ENCODE assay signal across 8 cellular contexts in genomic region chr11:15208570-15209222, GRCh38.
DNase-seq lines count a peak whose midpoint lies in the region; ATAC-seq, FAIRE-seq and TF ChIP-seq lines count a peak whose summit lies in the region.

No MANE protein-coding gene starts in this region.

- CTCF ChIA-PET in A549 (lab: Yijun Ruan, JAX), result interaction anchor here (0.7 to 4.0 kb wide), 6 partner anchors 14 to 419 kb away, joined by 3 to 36 read pairs (median 3); no protein-coding TSS in a partner anchor

- H3K4me3 ChIP-seq in A549 (no peak overlapping the region), brain microvascular endothelial cell (ENCODE audit: low read depth, low read length) (no peak overlapping the region)

- 7% methylated on average over 5 of the region's 9 CpGs for WGBS in A549 (ENCODE audit: missing lambda C conversion rate)

- in situ Hi-C loops in brain microvascular endothelial cell (cut with HindIII; ENCODE audit: low pct_ligation_motif_present, low sequenced_read_pairs), result no loop called here

- no peaks in the 10 kb centered on the region for H3K27me3 ChIP-seq in brain microvascular endothelial cell (replicated peaks)

- H3K27ac ChIP-seq in A549 (no peak overlapping the region), VCaP (no peak overlapping the region), brain microvascular endothelial cell (no peak overlapping the region)

- ATAC-seq in A549 (peak; percentile 92 to 100), GM18499 (IDR thresholded peaks at IDR 0.05; ENCODE audit: insufficient read depth, unreplicated experiment) (peak; percentile 78), HG02852 (IDR thresholded peaks at IDR 0.05; ENCODE audit: unreplicated experiment) (peak; percentile 98)

- peak; percentile 92 to 96 for TF ChIP-seq RAD21 in A549 (conservative IDR thresholded peaks at IDR 0.05 in 1 of 2, IDR thresholded peaks at IDR 0.05 in 1 of 2)

- no peaks in the 10 kb centered on the region for H3K4me1 ChIP-seq in A549

- POLR2A ChIA-PET in A549 (lab: Yijun Ruan, JAX), result no interaction called here

- H3K4me2 ChIP-seq in A549, result no peak overlapping the region

- no peak for TF ChIP-seq POLR2A in A549 (IDR thresholded peaks at IDR 0.05; ENCODE audit: low read length)

- no peak for FAIRE-seq in A549 (lab: Jason Lieb, UNC)

- H3K9me3 ChIP-seq in A549, result no peaks in the 10 kb centered on the region

- peak; percentile 56 to 80 for DNase-seq in A549 (ENCODE audit: low read depth in 1 of 2, low spot score in 1 of 2)
- peak; percentile 4 for DNase-seq in NCI-H146 treated with DMSO at 0.1 percent for 48 hours (lab: John Stamatoyannopoulos, UW; ENCODE audit: unreplicated experiment)
- peak; percentile 56 for DNase-seq in brain microvascular endothelial cell
- DNase-seq in iPS-NIHi7 (ENCODE audit: extremely low spot score), result peak; percentile 96
- peak; percentile 62 to 67 for DNase-seq in stimulated activated CD4-positive, alpha-beta T cell treated with anti-CD3 and anti-CD28 coated beads, Interleukin-15, amount 100 ng/mL, for 48 hours (ENCODE audit: low read depth in 2 of 2)

- TF ChIP-seq CTCF in A549 (IDR thresholded peaks at IDR 0.05) (peak; percentile 83), VCaP (conservative IDR thresholded peaks at IDR 0.05) (peak; percentile 87), brain microvascular endothelial cell (IDR thresholded peaks at IDR 0.05; ENCODE audit: low read depth, low read length, missing control alignments) (peak; percentile 94)

- no peaks in the 10 kb centered on the region for H3K36me3 ChIP-seq in brain microvascular endothelial cell (replicated peaks)

- TF ChIP-seq EP300 in A549 (IDR thresholded peaks at IDR 0.05), result no peak

TF ChIP-seq in A549, 52 proteins besides CTCF, POLR2A, EP300 and RAD21:
- TF ChIP-seq POLR2AphosphoS2 (conservative IDR thresholded peaks at IDR 0.05; ENCODE audit: low read length) (no peak), ZFP36 (IDR thresholded peaks at IDR 0.05; ENCODE audit: borderline replicate concordance, partially characterized antibody) (no peak), REST (IDR thresholded peaks at IDR 0.05) (no peak), SMC3 (IDR thresholded peaks at IDR 0.05) (peak; percentile 93)
- TF ChIP-seq, protein P1, sequence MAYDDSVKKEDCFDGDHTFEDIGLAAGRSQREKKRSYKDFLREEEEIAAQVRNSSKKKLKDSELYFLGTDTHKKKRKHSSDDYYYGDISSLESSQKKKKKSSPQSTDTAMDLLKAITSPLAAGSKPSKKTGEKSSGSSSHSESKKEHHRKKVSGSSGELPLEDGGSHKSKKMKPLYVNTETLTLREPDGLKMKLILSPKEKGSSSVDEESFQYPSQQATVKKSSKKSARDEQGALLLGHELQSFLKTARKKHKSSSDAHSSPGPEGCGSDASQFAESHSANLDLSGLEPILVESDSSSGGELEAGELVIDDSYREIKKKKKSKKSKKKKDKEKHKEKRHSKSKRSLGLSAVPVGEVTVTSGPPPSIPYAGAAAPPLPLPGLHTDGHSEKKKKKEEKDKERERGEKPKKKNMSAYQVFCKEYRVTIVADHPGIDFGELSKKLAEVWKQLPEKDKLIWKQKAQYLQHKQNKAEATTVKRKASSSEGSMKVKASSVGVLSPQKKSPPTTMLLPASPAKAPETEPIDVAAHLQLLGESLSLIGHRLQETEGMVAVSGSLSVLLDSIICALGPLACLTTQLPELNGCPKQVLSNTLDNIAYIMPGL (CRISPR knock-in tag; IDR thresholded peaks at IDR 0.05; ENCODE audit: borderline replicate concordance), result no peak

Comparison
In these comparisons a context has a peak if more than half of its experiments do, and no peak if none do; other contexts are left out.
1. DNase-seq: peak in every context shown above with its lines; median percentile 96 in iPS-NIHi7; 68 in A549; 64 in stimulated activated CD4-positive, alpha-beta T cell treated with anti-CD3 and anti-CD28 coated beads, Interleukin-15, amount 100 ng/mL, for 48 hours; 56 in brain microvascular endothelial cell; 4 in NCI-H146 treated with DMSO at 0.1 percent for 48 hours.